8 cellular contexts compared by ENCODE assay signal in genomic region chr20:58388882-58389323, GRCh38. TPM values are rescaled to one million over a fixed set of nuclear protein-coding genes. Genes with fewer than 3 reads are reported as not detected.
A peak's percentile ranks its signal among the peaks of the same experiment; 100 is the strongest.
DNase-seq lines count a peak whose midpoint lies in the region; TF ChIP-seq lines count a peak whose summit lies in the region.

TSS of gene VAPB (plus strand) at chr20:58389229. CDS start at chr20:58389460, 231 bp downstream.

- peaks cover 37% of the 10 kb centered on the region for H3K36me3 Mint-ChIP-seq in nephron progenitor cell (ENCODE audit: low read depth)
- peaks cover 37% of the 10 kb centered on the region for H3K36me3 Mint-ChIP-seq in stimulated activated naive CD8-positive, alpha-beta T cell treated with anti-CD3 and anti-CD28 coated beads, Interleukin-15, Interleukin-2, amounts not matched to agents 100 ng/mL and 50 ng/mL, for 24 hours (ENCODE audit: low read depth)

- H2AFZ ChIP-seq in Loucy (ENCODE audit: low read length) = peak within 1 kb of the TSS; percentile 99

- peaks cover 38% of the 10 kb centered on the region for H3K4me1 Mint-ChIP-seq in nephron progenitor cell
- H3K4me1 Mint-ChIP-seq in stimulated activated naive CD8-positive, alpha-beta T cell treated with anti-CD3 and anti-CD28 coated beads, Interleukin-15, Interleukin-2, amounts not matched to agents 100 ng/mL and 50 ng/mL, for 24 hours (ENCODE audit: low read depth) = peaks cover 44% of the 10 kb centered on the region

- H3K4me1 ChIP-seq in Loucy (ENCODE audit: insufficient read depth, low read length, poor library complexity, severe bottlenecking) = peaks cover 48% of the 10 kb centered on the region

- H3K4me3 ChIP-seq in H7 (ENCODE audit: insufficient read depth, low read depth, low read length) (peak within 1 kb of the TSS; percentile 79), Loucy (ENCODE audit: low read length, poor library complexity, severe bottlenecking) (peak within 1 kb of the TSS; percentile 94), fibroblast of pulmonary artery (replicated peaks; ENCODE audit: low read depth, low read length) (peak within 1 kb of the TSS; percentile 79)

- H3K9ac ChIP-seq in Loucy (ENCODE audit: low read depth, low read length, poor library complexity, severe bottlenecking) = peak within 1 kb of the TSS; percentile 96

- peak within 1 kb of the TSS; percentile 96 for H3K4me2 ChIP-seq in Loucy (ENCODE audit: low read depth, low read length, poor library complexity, severe bottlenecking)

- peak; percentile 98 for DNase-seq in ELR (ENCODE audit: low read depth)
- peak; percentile 96 for DNase-seq in H7
- DNase-seq in SHP77 (lab: John Stamatoyannopoulos, UW) = peak; percentile 97 to 99
- DNase-seq in activated effector memory CD4-positive, alpha-beta T cell treated with Interleukin-2 at 50 U/mL for 16 hours = peak; percentile 97
- peak; percentile 97 for DNase-seq in fibroblast of pulmonary artery (ENCODE audit: low read depth)
- peak; percentile 97 for DNase-seq in nephron progenitor cell

- H3K36me3 ChIP-seq in H7 (replicated peaks; ENCODE audit: control insufficient read depth, insufficient read depth, low read length) (peaks cover 3% of the 10 kb centered on the region; the same call in 1 of the 2 replicates), Loucy (ENCODE audit: insufficient read depth, low read length) (no peaks in the 10 kb centered on the region)

- no peaks in the 10 kb centered on the region for H3K9me2 ChIP-seq in Loucy (replicated peaks; ENCODE audit: low read depth, low read length)

- H3F3A ChIP-seq in Loucy (ENCODE audit: low read depth) = no peaks in the 10 kb centered on the region

- H3K27me3 ChIP-seq in H7 (ENCODE audit: control insufficient read depth, insufficient read depth, low read length) = no peaks in the 10 kb centered on the region
- peaks cover 7% of the 10 kb centered on the region for H3K27me3 ChIP-seq in Loucy (ENCODE audit: insufficient read depth, low read length, poor library complexity, severe bottlenecking)

- H3K4me3 Mint-ChIP-seq in nephron progenitor cell = peak within 1 kb of the TSS; percentile 90
- peak within 1 kb of the TSS; percentile 98 for H3K4me3 Mint-ChIP-seq in stimulated activated naive CD8-positive, alpha-beta T cell treated with anti-CD3 and anti-CD28 coated beads, Interleukin-15, Interleukin-2, amounts not matched to agents 100 ng/mL and 50 ng/mL, for 24 hours

- H3K9me3 ChIP-seq in Loucy (ENCODE audit: insufficient read depth, low read depth, low read length) = no peaks in the 10 kb centered on the region

- peaks cover 14% of the 10 kb centered on the region for H3K9me3 Mint-ChIP-seq in nephron progenitor cell
- H3K9me3 Mint-ChIP-seq in stimulated activated naive CD8-positive, alpha-beta T cell treated with anti-CD3 and anti-CD28 coated beads, Interleukin-15, Interleukin-2, amounts not matched to agents 100 ng/mL and 50 ng/mL, for 24 hours = no peaks in the 10 kb centered on the region

- H3K27me3 Mint-ChIP-seq in nephron progenitor cell (ENCODE audit: low read depth, poor library complexity) = peaks cover 13% of the 10 kb centered on the region
- H3K27me3 Mint-ChIP-seq in stimulated activated naive CD8-positive, alpha-beta T cell treated with anti-CD3 and anti-CD28 coated beads, Interleukin-15, Interleukin-2, amounts not matched to agents 100 ng/mL and 50 ng/mL, for 24 hours = peaks cover 4% of the 10 kb centered on the region

- H3K79me2 ChIP-seq in Loucy (ENCODE audit: insufficient read depth, low read length) = peaks cover 49% of the 10 kb centered on the region

- peaks cover 44% of the 10 kb centered on the region for H4K20me1 ChIP-seq in Loucy (ENCODE audit: insufficient read depth, low read length, poor library complexity, severe bottlenecking)

- no peak for TF ChIP-seq CTCF in Loucy (conservative IDR thresholded peaks at IDR 0.05; ENCODE audit: low read length)
- no peak for TF ChIP-seq CTCF in fibroblast of pulmonary artery (IDR thresholded peaks at IDR 0.05; ENCODE audit: low read length, missing control alignments)
- no peak for TF ChIP-seq CTCF in nephron progenitor cell (IDR thresholded peaks at IDR 0.05)

- H3K27ac Mint-ChIP-seq in nephron progenitor cell = peak within 1 kb of the TSS; percentile 91
- peak within 1 kb of the TSS; percentile 95 for H3K27ac Mint-ChIP-seq in stimulated activated naive CD8-positive, alpha-beta T cell treated with anti-CD3 and anti-CD28 coated beads, Interleukin-15, Interleukin-2, amounts not matched to agents 100 ng/mL and 50 ng/mL, for 24 hours

RNA-seq across cellular contexts. Expression of gene VAPB, which starts in this region (rescaled TPM):
- total RNA-seq in H7 (2014; rRNA removed; shearing (Covaris generic)) = 14.0 and 19.9 TPM in 2 replicates

Comparison
In these comparisons a context has a peak if more than half of its experiments do, and no peak if none do; other contexts are left out.
1. Peak in every context shown above with its lines: DNase-seq and H3K4me3 ChIP-seq.